ENCODE assay signal across 8 cellular contexts in genomic region chr5:149828161-149829011, GRCh38.
DNase-seq lines count a peak whose midpoint lies in the region; ATAC-seq and TF ChIP-seq lines count a peak whose summit lies in the region.

No MANE protein-coding gene starts in this region.

- H3K27me3 ChIP-seq in GM06990 (replicated peaks; ENCODE audit: control insufficient read depth, insufficient read depth, low read length) = no peaks in the 10 kb centered on the region
- H3K27me3 ChIP-seq in right cardiac atrium (ENCODE audit: control insufficient read depth, insufficient read depth) = no peaks in the 10 kb centered on the region

- ATAC-seq in right cardiac atrium (peak; percentile 67 to 69), HG02970 (IDR thresholded peaks at IDR 0.05; ENCODE audit: low FRiP score, unreplicated experiment) (no peak)

- H3K4me1 Mint-ChIP-seq in HFFc6 (ENCODE audit: low read depth) = peaks cover 9% of the 10 kb centered on the region
- H3K4me1 Mint-ChIP-seq in T-helper 1 cell treated with Interleukin-12 subunit alpha and Interleukin-12 subunit beta and Interleukin-4 antibody, amounts not matched to agents 30 μg/mL and 1 μg/mL, for 36 hours (ENCODE audit: low read depth) = peaks cover 17% of the 10 kb centered on the region

- no peaks in the 10 kb centered on the region for H3K36me3 Mint-ChIP-seq in HFFc6 (ENCODE audit: low read depth)
- H3K36me3 Mint-ChIP-seq in T-helper 1 cell treated with Interleukin-12 subunit alpha and Interleukin-12 subunit beta and Interleukin-4 antibody, amounts not matched to agents 30 μg/mL and 1 μg/mL, for 36 hours (ENCODE audit: low read depth) = no peaks in the 10 kb centered on the region

- H3K4me1 ChIP-seq in right cardiac atrium (ENCODE audit: control insufficient read depth, insufficient read depth, low read length) = peaks cover 21% of the 10 kb centered on the region

- H3K9me3 Mint-ChIP-seq in HFFc6 = no peaks in the 10 kb centered on the region
- no peaks in the 10 kb centered on the region for H3K9me3 Mint-ChIP-seq in T-helper 1 cell treated with Interleukin-12 subunit alpha and Interleukin-12 subunit beta and Interleukin-4 antibody, amounts not matched to agents 30 μg/mL and 1 μg/mL, for 36 hours

- 35% methylated on average over 11 of the region's 11 CpGs for WGBS in right cardiac atrium

- intact Hi-C loops in right cardiac atrium (cut with DNase I) = loop anchor here in 3 of 4 donors (5.0 to 10.0 kb wide), 3 partner anchors 94 to 191 kb away; partner anchors contain the start of gene PPARGC1B (in 3 of the 3)

- H3K27me3 Mint-ChIP-seq in HFFc6 (ENCODE audit: insufficient read depth) = peaks cover 16% of the 10 kb centered on the region
- H3K27me3 Mint-ChIP-seq in T-helper 1 cell treated with Interleukin-12 subunit alpha and Interleukin-12 subunit beta and Interleukin-4 antibody, amounts not matched to agents 30 μg/mL and 1 μg/mL, for 36 hours (ENCODE audit: low read depth) = no peaks in the 10 kb centered on the region

- peaks cover 28% of the 10 kb centered on the region for H3K36me3 ChIP-seq in GM06990 (ENCODE audit: control insufficient read depth, insufficient read depth, low read length)

- H3K27ac Mint-ChIP-seq in HFFc6 = peak overlapping the region; percentile 64; the same call in 1 of the 2 replicates
- peak overlapping the region; percentile 26 for H3K27ac Mint-ChIP-seq in T-helper 1 cell treated with Interleukin-12 subunit alpha and Interleukin-12 subunit beta and Interleukin-4 antibody, amounts not matched to agents 30 μg/mL and 1 μg/mL, for 36 hours

- TF ChIP-seq CTCF in GM06990 (IDR thresholded peaks at IDR 0.05; ENCODE audit: insufficient read depth, low read length, poor library complexity, severe bottlenecking) (peak; percentile 84), HFFc6 (IDR thresholded peaks at IDR 0.05) (peak; percentile 97), retinal pigment epithelial cell (conservative IDR thresholded peaks at IDR 0.05; ENCODE audit: low read depth, low read length) (peak; percentile 83)

- H3K4me3 Mint-ChIP-seq in HFFc6 = no peak overlapping the region
- H3K4me3 Mint-ChIP-seq in T-helper 1 cell treated with Interleukin-12 subunit alpha and Interleukin-12 subunit beta and Interleukin-4 antibody, amounts not matched to agents 30 μg/mL and 1 μg/mL, for 36 hours = no peak overlapping the region

- DNase-seq in GM06990 (ENCODE audit: extremely low read depth, insufficient read length) = no peak
- peak; percentile 80 for DNase-seq in HFFc6
- peak; percentile 93 for DNase-seq in NCI-H1694 (lab: John Stamatoyannopoulos, UW)
- peak; percentile 72 for DNase-seq in amniotic stem cell (lab: John Stamatoyannopoulos, UW)
- DNase-seq in right cardiac atrium = peak; percentile 84 to 93 (median 90)
- DNase-seq in retinal pigment epithelial cell (ENCODE audit: low read depth) = peak; percentile 75

- H3K4me3 ChIP-seq in GM06990 (replicated peaks; ENCODE audit: low read depth, low read length) (no peak overlapping the region), right cardiac atrium (ENCODE audit: low read length) (no peak overlapping the region), retinal pigment epithelial cell (ENCODE audit: low read length) (no peak overlapping the region)

- H3K27ac ChIP-seq in right cardiac atrium (ENCODE audit: low read length) = peak overlapping the region; percentile 36

- no peaks in the 10 kb centered on the region for H3K9me3 ChIP-seq in right cardiac atrium (ENCODE audit: control insufficient read depth, low read length)
